1 cellular context compared by ENCODE assay signal in genomic region chrX:8921615-8922014, GRCh38.
TF ChIP-seq lines count a peak whose summit lies in the region.

No MANE protein-coding gene starts in this region.

TF ChIP-seq in H1, 55 proteins besides CTCF, POLR2A, EP300 and RAD21:
- TF ChIP-seq GTF2F1 (IDR thresholded peaks at IDR 0.05; ENCODE audit: borderline replicate concordance, low read depth, low read length) (no peak), TAF1 (IDR thresholded peaks at IDR 0.05; ENCODE audit: low read depth, low read length) (no peak), SIX5 (IDR thresholded peaks at IDR 0.05; ENCODE audit: low read depth, low read length) (no peak), RFX5 (IDR thresholded peaks at IDR 0.05; ENCODE audit: borderline replicate concordance, low read depth, low read length) (no peak), CBX5 (IDR thresholded peaks at IDR 0.05; ENCODE audit: low read depth, low read length) (no peak), SP2 (IDR thresholded peaks at IDR 0.05; ENCODE audit: low read length) (no peak), ASH2L (IDR thresholded peaks at IDR 0.05; ENCODE audit: low read length) (no peak), TBP (IDR thresholded peaks at IDR 0.05; ENCODE audit: low read depth, low read length) (no peak), TAF7 (optimal IDR thresholded peaks at IDR 0.05; ENCODE audit: borderline replicate concordance, low read depth, low read length) (no peak), BACH1 (IDR thresholded peaks at IDR 0.05; ENCODE audit: low read length) (no peak), RNF2 (IDR thresholded peaks at IDR 0.05; ENCODE audit: borderline replicate concordance, low read depth, low read length, missing control alignments, poor library complexity, severe bottlenecking) (no peak), CHD1 (IDR thresholded peaks at IDR 0.05; ENCODE audit: low read depth, low read length) (no peak)
